17 cellular contexts compared by ENCODE assay signal in genomic region chr7:94088560-94088959, GRCh38.
DNase-seq lines count a peak whose midpoint lies in the region; ATAC-seq and TF ChIP-seq lines count a peak whose summit lies in the region.
"Had no signal": no experiment of that assay in that cellular context is flagged by ENCODE, and none has a peak within 500 bp of the region (broad histone marks: within the 10 kb centered on the region; RNA-seq: fewer than 3 reads in every experiment).

No MANE protein-coding gene starts in this region.

- no peaks in the 10 kb centered on the region for H3K9me3 ChIP-seq in OCI-LY3 (ENCODE audit: insufficient read depth, low read length)
- H3K9me3 ChIP-seq: body of pancreas, gastroesophageal sphincter, mucosa of descending colon, prostate gland, tibial artery had no signal

- 0 out of 2 replicates have a peak, but pooled peaks cover 11% of the 10 kb centered on the region for H3K27me3 ChIP-seq in OCI-LY3 (ENCODE audit: low read depth, low read length)
- H3K27me3 ChIP-seq: body of pancreas, gastroesophageal sphincter, tibial artery had no signal

- no peaks in the 10 kb centered on the region for H4K20me1 ChIP-seq in OCI-LY3 (ENCODE audit: insufficient read depth, low read length)

- ATAC-seq in GM19324 (IDR thresholded peaks at IDR 0.05; ENCODE audit: low FRiP score, unreplicated experiment) (no peak), GM18517 (IDR thresholded peaks at IDR 0.05; ENCODE audit: unreplicated experiment) (no peak)
- ATAC-seq: gastroesophageal sphincter had no signal

- H3K4me3 ChIP-seq in OCI-LY3 (ENCODE audit: low read length) (no peak overlapping the region), fibroblast of mammary gland (ENCODE audit: control insufficient read depth, low read depth, low read length) (no peak overlapping the region)
- H3K4me3 ChIP-seq: body of pancreas, gastroesophageal sphincter, mucosa of descending colon, prostate gland, tibial artery had no signal

- no peak for TF ChIP-seq CTCF in OCI-LY3 (IDR thresholded peaks at IDR 0.05; ENCODE audit: low read depth, low read length)
- no peak for TF ChIP-seq CTCF in fibroblast of mammary gland (conservative IDR thresholded peaks at IDR 0.05; ENCODE audit: control insufficient read depth, insufficient read depth, low read depth, low read length)

- peak; percentile 6 for DNase-seq in ELR (ENCODE audit: low read depth)
- DNase-seq in fibroblast of mammary gland (ENCODE audit: low read depth): peak; percentile 30
- peak; percentile 2 for DNase-seq in pons (ENCODE audit: low spot score)
- DNase-seq in NCI-H2107 treated with DMSO at 0.1 percent for 48 hours (lab: John Stamatoyannopoulos, UW; ENCODE audit: unreplicated experiment): no peak
- no peak for DNase-seq in Kasumi-1 (lab: John Stamatoyannopoulos, UW)
- DNase-seq: activated gamma-delta T cell; CD4-positive, alpha-beta memory T cell; effector CD8-positive, alpha-beta T cell; mucosa of descending colon; SIG-M5; tibial artery had no signal

- peak overlapping the region; percentile 76 for H3K4me2 ChIP-seq in OCI-LY3 (ENCODE audit: low read length)

- no peaks in the 10 kb centered on the region for H3K36me3 ChIP-seq in OCI-LY3 (replicated peaks; ENCODE audit: low read depth, low read length)
- H3K36me3 ChIP-seq: gastroesophageal sphincter, prostate gland, tibial artery had no signal

- H3K4me1 ChIP-seq in OCI-LY3 (ENCODE audit: low read length): peaks cover 19% of the 10 kb centered on the region
- H3K4me1 ChIP-seq: body of pancreas, prostate gland, tibial artery had no signal

- H3K79me2 ChIP-seq in OCI-LY3 (ENCODE audit: low read length): no peaks in the 10 kb centered on the region

- H2AFZ ChIP-seq in OCI-LY3 (ENCODE audit: low read depth, low read length): no peak overlapping the region

- no peak overlapping the region for H3K9ac ChIP-seq in OCI-LY3 (ENCODE audit: low read length)

- H3K27ac ChIP-seq in OCI-LY3 (ENCODE audit: low read length): no peak overlapping the region
- H3K27ac ChIP-seq: body of pancreas, gastroesophageal sphincter, prostate gland, tibial artery had no signal

Comparison
In these comparisons a context has a peak if more than half of its experiments do, and no peak if none do; other contexts are left out.
1. DNase-seq: peak in ELR (single experiment), fibroblast of mammary gland (single experiment) and pons (single experiment); none in NCI-H2107 treated with DMSO at 0.1 percent for 48 hours (single experiment) and Kasumi-1 (0 of 2).